20 cellular contexts compared by ENCODE assay signal in genomic region chr1:213821175-213821942, GRCh38.
DNase-seq lines count a peak whose midpoint lies in the region; ATAC-seq and TF ChIP-seq lines count a peak whose summit lies in the region.
"Had no signal": no experiment of that assay in that cellular context is flagged by ENCODE, and none has a peak within 500 bp of the region (broad histone marks: within the 10 kb centered on the region; RNA-seq: fewer than 3 reads in every experiment).

No MANE protein-coding gene starts in this region.

- no peak overlapping the region for H2BK5ac ChIP-seq in neuronal stem cell (ENCODE audit: low read length)

- H3K14ac ChIP-seq in neuronal stem cell (ENCODE audit: low read length) = no peak overlapping the region

- H2BK12ac ChIP-seq in neuronal stem cell (ENCODE audit: low read length) = no peak overlapping the region

- H4K20me1 ChIP-seq in osteoblast (ENCODE audit: insufficient read depth, low read length) = no peaks in the 10 kb centered on the region
- H4K20me1 ChIP-seq: BLaER1 had no signal

- no peaks in the 10 kb centered on the region for H3K79me1 ChIP-seq in neuronal stem cell (ENCODE audit: low read depth, low read length)

- H3K36me3 ChIP-seq in HEK293 (ENCODE audit: control insufficient read depth in 2 of 2, insufficient read depth in 1 of 2, low read length in 2 of 2) = no peaks in the 10 kb centered on the region
- H3K36me3 ChIP-seq in osteoblast (ENCODE audit: insufficient read depth, low read length) = no peaks in the 10 kb centered on the region
- H3K36me3 ChIP-seq in neuronal stem cell (replicated peaks in 1 of 2; ENCODE audit: control insufficient read depth in 2 of 2, insufficient read depth in 2 of 2, low read length in 2 of 2) = no peaks in the 10 kb centered on the region
- H3K36me3 ChIP-seq: BLaER1 had no signal

- CTCF ChIA-PET in HEK293 (lab: Yijun Ruan, JAX) = no interaction called here

- no peak overlapping the region for H2AFZ ChIP-seq in osteoblast (ENCODE audit: low read length)
- no peak overlapping the region for H2AFZ ChIP-seq in neuronal stem cell (ENCODE audit: low read length)
- H2AFZ ChIP-seq: GM23248 had no signal

- no peak overlapping the region for H2BK120ac ChIP-seq in neuronal stem cell (ENCODE audit: low read depth, low read length)

- H3K9me3 ChIP-seq in HEK293 (ENCODE audit: control insufficient read depth, insufficient read depth, low read depth, low read length) (no peaks in the 10 kb centered on the region), osteoblast (ENCODE audit: low read depth, low read length) (no peaks in the 10 kb centered on the region), neuronal stem cell (replicated peaks in 1 of 2; ENCODE audit: control insufficient read depth in 2 of 2, insufficient read depth in 1 of 2, low read depth in 1 of 2, low read length in 2 of 2) (peaks cover 0 to 2% of the 10 kb centered on the region in 2 donors)
- H3K9me3 ChIP-seq: BLaER1 had no signal

- WGBS in neuronal stem cell (ENCODE audit: extremely low coverage in 2 of 2, insufficient read length in 2 of 2, insufficient replicate concordance in 1 of 2), 2 donors = no CpG with 5 or more reads among the region's 5 CpGs

- H3K79me2 ChIP-seq in osteoblast (ENCODE audit: insufficient read depth, low read length) = no peaks in the 10 kb centered on the region

- H3K27me3 ChIP-seq in osteoblast (ENCODE audit: insufficient read depth, low read length) = no peaks in the 10 kb centered on the region
- H3K27me3 ChIP-seq in neuronal stem cell (ENCODE audit: control insufficient read depth in 3 of 3, insufficient read depth in 3 of 3, low read depth in 1 of 3, low read length in 3 of 3) = no peaks in the 10 kb centered on the region
- H3K27me3 ChIP-seq: BLaER1 had no signal

- peak; percentile 8 for DNase-seq in COLO829 (ENCODE audit: low spot score)
- DNase-seq in kidney tubule cell (ENCODE audit: low spot score) = peak; percentile 55
- peak; percentile 44 for DNase-seq in osteoblast (ENCODE audit: insufficient read length, low spot score, missing footprints)
- no peak for DNase-seq in NCI-H446 (lab: John Stamatoyannopoulos, UW)
- DNase-seq in mesenteric fat pad (ENCODE audit: low spot score) = no peak
- DNase-seq in neuronal stem cell (ENCODE audit: low spot score) = no peak
- DNase-seq: 8988T; CD4-positive, alpha-beta memory T cell; DMS153; DMS79; GDM1; GM23248; HCEC 1CT; HFFc6; IMR-90 had no signal

- no peak overlapping the region for H3K18ac ChIP-seq in neuronal stem cell (ENCODE audit: low read length)

- H3K4me1 ChIP-seq in HEK293 (ENCODE audit: control insufficient read depth, insufficient read depth, low read length) = no peaks in the 10 kb centered on the region
- no peaks in the 10 kb centered on the region for H3K4me1 ChIP-seq in osteoblast (ENCODE audit: insufficient read depth, low read length)
- H3K4me1 ChIP-seq in neuronal stem cell (ENCODE audit: control insufficient read depth in 2 of 2, insufficient read depth in 1 of 2, low read depth in 1 of 2, low read length in 2 of 2) = peaks cover 0 to 8% of the 10 kb centered on the region in 2 donors
- H3K4me1 ChIP-seq: BLaER1 had no signal

- H3K27ac ChIP-seq in HEK293 (ENCODE audit: extremely low read depth, low read depth, low read length) = no peak overlapping the region
- no peak overlapping the region for H3K27ac ChIP-seq in osteoblast (ENCODE audit: low read depth, low read length)
- no peak overlapping the region for H3K27ac ChIP-seq in neuronal stem cell (replicated peaks; ENCODE audit: low read length)
- H3K27ac ChIP-seq: BLaER1, GM23248, HL-60 had no signal

- H4K91ac ChIP-seq in neuronal stem cell (ENCODE audit: low read depth, low read length, poor library complexity) = no peak overlapping the region

- no peak for TF ChIP-seq CTCF in HEK293 (tag by site-specific recombination; IDR thresholded peaks at IDR 0.05)
- no peak for TF ChIP-seq CTCF in osteoblast (IDR thresholded peaks at IDR 0.05; ENCODE audit: extremely low read depth, low read depth, low read length)

- H3K23ac ChIP-seq in neuronal stem cell (ENCODE audit: low read depth, low read length, poor library complexity) = no peak overlapping the region

- H3K4me3 ChIP-seq in HEK293 (ENCODE audit: low read depth, low read length) (no peak overlapping the region), osteoblast (ENCODE audit: insufficient read depth, low read length) (no peak overlapping the region), neuronal stem cell (ENCODE audit: low read length in 2 of 2) (no peak overlapping the region)
- H3K4me3 ChIP-seq: BLaER1, GM23248, K562 had no signal

- H4K8ac ChIP-seq in neuronal stem cell (ENCODE audit: low read depth, low read length) = no peak overlapping the region

- ATAC-seq in GM21526 (IDR thresholded peaks at IDR 0.05; ENCODE audit: low FRiP score, unreplicated experiment) = no peak
- ATAC-seq: K562 had no signal

- H3K4ac ChIP-seq in neuronal stem cell (ENCODE audit: low read length) = no peak overlapping the region

- no peak overlapping the region for H3K9ac ChIP-seq in neuronal stem cell (ENCODE audit: low read depth, low read length, poor library complexity)
- H3K9ac ChIP-seq: BLaER1, GM23248 had no signal

- no peak overlapping the region for H2AK5ac ChIP-seq in neuronal stem cell (ENCODE audit: low read depth, low read length)

- H3K4me2 ChIP-seq in osteoblast (ENCODE audit: insufficient read depth, low read length) (no peak overlapping the region), neuronal stem cell (ENCODE audit: insufficient read depth, low read length, poor library complexity, severe bottlenecking) (no peak overlapping the region)
- H3K4me2 ChIP-seq: BLaER1 had no signal

- no peak overlapping the region for H2BK15ac ChIP-seq in neuronal stem cell (ENCODE audit: low read length)

- POLR2A ChIA-PET in HEK293 (lab: Yijun Ruan, JAX) = no interaction called here

TF ChIP-seq in HEK293, 187 proteins besides CTCF, POLR2A, EP300 and RAD21:
- no peak for TF ChIP-seq ZNF629 (tag by site-specific recombination; IDR thresholded peaks at IDR 0.05)
- TF ChIP-seq GLIS1 (tag by site-specific recombination; IDR thresholded peaks at IDR 0.05) = peak; percentile 92

Comparison
In these comparisons a context has a peak if more than half of its experiments do, and no peak if none do; other contexts are left out.
1. DNase-seq: peak in COLO829 (single experiment), kidney tubule cell (single experiment) and osteoblast (single experiment); none in NCI-H446 (0 of 2), mesenteric fat pad (single experiment) and neuronal stem cell (single experiment).